14 cellular contexts compared by ENCODE assay signal in genomic region chr12:114680498-114681148, GRCh38. TPM values are rescaled to one million over a fixed set of nuclear protein-coding genes. Genes with fewer than 3 reads are reported as not detected.
A peak's percentile ranks its signal among the peaks of the same experiment; 100 is the strongest.
DNase-seq lines count a peak whose midpoint lies in the region; ATAC-seq and TF ChIP-seq lines count a peak whose summit lies in the region.
"Had no signal": no experiment of that assay in that cellular context is flagged by ENCODE, and none has a peak within 500 bp of the region (broad histone marks: within the 10 kb centered on the region; RNA-seq: fewer than 3 reads in every experiment).

No MANE protein-coding gene starts in this region.

- no peak for TF ChIP-seq EP300 in stomach (IDR thresholded peaks at IDR 0.05)

- in situ Hi-C loops in mammary epithelial cell (cut with MboI; ENCODE audit: low sequenced_read_pairs in 2 of 2) = loop anchor here (5.0 to 25.0 kb wide), 4 partner anchors 457 to 1077 kb away; no protein-coding TSS in a partner anchor

- intact Hi-C loops in mammary epithelial cell (cut with micrococcal nuclease) (loop anchor here (1.0 to 5.0 kb wide), 6 partner anchors 8 to 952 kb away; no protein-coding TSS in a partner anchor), right lobe of liver (cut with DNase I) (no loop called here), stomach (cut with DNase I; ENCODE audit: low total_unique reads) (no loop called here)

- H3K4me1 ChIP-seq in mammary epithelial cell (ENCODE audit: insufficient read depth, low read length) (peaks cover 38% of the 10 kb centered on the region), right lobe of liver (peaks cover 0 to 29% (median 4%) of the 10 kb centered on the region in 4 donors), stomach (peaks cover 9 to 35% (median 26%) of the 10 kb centered on the region in 4 donors)

- peak overlapping the region; percentile 94 for H3K27ac ChIP-seq in mammary epithelial cell (ENCODE audit: insufficient read depth, low read depth, low read length)
- peak overlapping the region in 2 of 3 donors; percentile 92 for H3K27ac ChIP-seq in right lobe of liver
- H3K27ac ChIP-seq in stomach = peak overlapping the region in 4 of 5 donors; percentile 23 to 87 (median 62)

- H3K9me3 ChIP-seq in mammary epithelial cell (replicated peaks; ENCODE audit: insufficient read depth, low read length) (no peaks in the 10 kb centered on the region), right lobe of liver (no peaks in the 10 kb centered on the region), stomach (no peaks in the 10 kb centered on the region)

- POLR2A ChIA-PET in HEK293T (lab: Yijun Ruan, JAX) = interaction anchor here (1.1 kb wide), 1 partner anchor 12 kb away, joined by 3 read pairs; no protein-coding TSS in a partner anchor

- TF ChIP-seq POLR2A in right lobe of liver (IDR thresholded peaks at IDR 0.05) (no peak), stomach (IDR thresholded peaks at IDR 0.05) (no peak)

- H3K4me3 ChIP-seq in HFF-Myc (replicated peaks; ENCODE audit: low read depth, low read length) = peak overlapping the region; percentile 73
- peak overlapping the region; percentile 66 to 100 (median 81) for H3K4me3 ChIP-seq in mammary epithelial cell (replicated peaks in 1 of 3; ENCODE audit: insufficient read depth in 1 of 3, low read depth in 2 of 3, low read length in 3 of 3)
- peak overlapping the region; percentile 58 to 77 (median 62) for H3K4me3 ChIP-seq in right lobe of liver
- H3K4me3 ChIP-seq in stomach = peak overlapping the region; percentile 46 to 58 (median 51)

- peak overlapping the region; percentile 98 for H3K9ac ChIP-seq in mammary epithelial cell (ENCODE audit: insufficient read depth, low read length)

- DNase-seq in HFF-Myc (ENCODE audit: extremely low read depth, low read depth) (no peak), mammary epithelial cell (peak; percentile 30), right lobe of liver (no peak), stomach (no peak), HEK293T (ENCODE audit: extremely low spot score) (no peak), epidermal melanocyte (ENCODE audit: insufficient read length, low spot score) (no peak)
- DNase-seq: activated CD8-positive, alpha-beta memory T cell treated with anti-CD3 and anti-CD28 coated beads, Interleukin-2, amount 10 ng/mL, durations not matched to agents 7 days and 5 days; aorta; DND-41; naive B cell; stimulated activated CD4-positive, alpha-beta T cell treated with anti-CD3 and anti-CD28 coated beads, Interleukin-2, amount 100 ng/mL, for 48 hours; T-helper 1 cell had no signal

- dilution Hi-C loops in mammary epithelial cell (cut with HindIII; ENCODE audit: low sequenced_read_pairs) = no loop called here

- no peak overlapping the region for H2AFZ ChIP-seq in mammary epithelial cell (ENCODE audit: low read depth, low read length)

- WGBS in mammary epithelial cell (ENCODE audit: low coverage, missing lambda C conversion rate) = 2% methylated on average over 12 of the region's 12 CpGs
- WGBS in right lobe of liver (ENCODE audit: insufficient coverage, low coverage, low lambda C conversion rate, missing lambda C conversion rate) = 9% methylated on average over 10 of the region's 12 CpGs
- 27 to 46% (median 34%) methylated on average over 12 of the region's 12 CpGs for WGBS in stomach, 5 donors

- peaks cover 3% of the 10 kb centered on the region for H3K36me3 ChIP-seq in mammary epithelial cell (ENCODE audit: insufficient read depth, low read length)
- H3K36me3 ChIP-seq in right lobe of liver = peaks cover 0 to 34% (median 0%) of the 10 kb centered on the region in 4 donors
- H3K36me3 ChIP-seq in stomach = peaks cover 0 to 6% (median 3%) of the 10 kb centered on the region in 4 donors

- H3K27me3 ChIP-seq in mammary epithelial cell (ENCODE audit: insufficient read depth, low read length) (no peaks in the 10 kb centered on the region), right lobe of liver (no peaks in the 10 kb centered on the region), stomach (peaks cover 0 to 96% (median 23%) of the 10 kb centered on the region in 3 donors)

- H4K20me1 ChIP-seq in mammary epithelial cell (ENCODE audit: insufficient read depth, low read length) = no peaks in the 10 kb centered on the region

- TF ChIP-seq CTCF in HFF-Myc (IDR thresholded peaks at IDR 0.05; ENCODE audit: low read depth, low read length, missing control alignments) (no peak), mammary epithelial cell (conservative IDR thresholded peaks at IDR 0.05 in 1 of 2, IDR thresholded peaks at IDR 0.05 in 1 of 2; ENCODE audit: extremely low read depth in 1 of 2, insufficient read depth in 1 of 2, low read depth in 1 of 2, low read length in 2 of 2) (no peak), right lobe of liver (IDR thresholded peaks at IDR 0.05) (no peak), stomach (IDR thresholded peaks at IDR 0.05) (no peak)

- no TSS peak for BruUV-seq in mammary epithelial cell (replicated peaks; lab: Mats Ljungman, UMichigan)

- ATAC-seq in right lobe of liver (no peak), HG02571 (IDR thresholded peaks at IDR 0.05; ENCODE audit: unreplicated experiment) (no peak), GM19351 (IDR thresholded peaks at IDR 0.05; ENCODE audit: unreplicated experiment) (no peak)
- ATAC-seq: activated CD8-positive, alpha-beta memory T cell treated with anti-CD3 and anti-CD28 coated beads, Interleukin-2, amount 10 ng/mL, durations not matched to agents 7 days and 5 days had no signal

- peak overlapping the region; percentile 80 for H3K4me2 ChIP-seq in mammary epithelial cell (ENCODE audit: insufficient read depth, low read depth, low read length)

- H3K79me2 ChIP-seq in mammary epithelial cell (ENCODE audit: insufficient read depth, low read length) = peaks cover 83% of the 10 kb centered on the region

- CTCF ChIA-PET in mammary epithelial cell (lab: Charles Lee; ENCODE audit: low non-redundant PET) (no interaction called here), HEK293T (lab: Yijun Ruan, JAX) (no interaction called here)

TF ChIP-seq in HEK293T, 16 proteins besides CTCF, POLR2A, EP300 and RAD21:
- no peak for TF ChIP-seq BHLHE40 (IDR thresholded peaks at IDR 0.05; ENCODE audit: borderline replicate concordance)

RNA-seq across cellular contexts. Expression of gene TBX3, which starts 3.4 kb away (rescaled TPM):
- total RNA-seq in mammary epithelial cell (10 to 100 TPM; 30.7 to 33.8 TPM), right lobe of liver (10 to 100 TPM; 15.6 to 44.0 (median 27.8) TPM), stomach (10 to 100 TPM in 2 of 5 donors, 1 to 10 TPM in 2, not detected in 1; 5.7 to 12.7 (median 10.3) TPM)
- polyA plus RNA-seq in mammary epithelial cell (13.3 TPM), stomach (1 to 10 TPM; 2.5 to 4.9 (median 3.5) TPM)
- polyA minus RNA-seq in mammary epithelial cell = 24.5 TPM
- total RNA-seq: activated CD8-positive, alpha-beta memory T cell treated with anti-CD3 and anti-CD28 coated beads, Interleukin-2, amount 10 ng/mL, durations not matched to agents 7 days and 5 days had no signal
